In genomic region chr19:46634656-46635218, GRCh38 we compare ENCODE assay signal across 10 cellular contexts. TPM values are rescaled to one million over a fixed set of nuclear protein-coding genes. Genes with fewer than 3 reads are reported as not detected.
DNase-seq lines count a peak whose midpoint lies in the region; ATAC-seq and TF ChIP-seq lines count a peak whose summit lies in the region.
"Had no signal": no experiment of that assay in that cellular context is flagged by ENCODE, and none has a peak within 500 bp of the region (broad histone marks: within the 10 kb centered on the region; RNA-seq: fewer than 3 reads in every experiment).

No MANE protein-coding gene starts in this region.

- no peaks in the 10 kb centered on the region for H3K9me3 Mint-ChIP-seq in dendritic cell treated with granulocyte-macrophage colony-stimulating factor and Interleukin-4, amounts not matched to agents 40 ng/mL and 50 ng/mL, for 4 days

- H3F3A ChIP-seq in SK-N-SH (replicated peaks; ENCODE audit: insufficient read depth) = peaks cover 4% of the 10 kb centered on the region

- no peak overlapping the region for H3K27ac Mint-ChIP-seq in dendritic cell treated with granulocyte-macrophage colony-stimulating factor and Interleukin-4, amounts not matched to agents 40 ng/mL and 50 ng/mL, for 4 days

- no peaks in the 10 kb centered on the region for H3K36me3 Mint-ChIP-seq in dendritic cell treated with granulocyte-macrophage colony-stimulating factor and Interleukin-4, amounts not matched to agents 40 ng/mL and 50 ng/mL, for 4 days (ENCODE audit: low read depth)

- no peaks in the 10 kb centered on the region for H3K9me3 ChIP-seq in SK-N-SH
- H3K9me3 ChIP-seq in adrenal gland (replicated peaks in 1 of 3) = no peaks in the 10 kb centered on the region
- H3K9me3 ChIP-seq: tibial nerve had no signal

- 8% methylated on average over 19 of the region's 23 CpGs for WGBS in SK-N-SH (ENCODE audit: low lambda C conversion rate)
- WGBS in adrenal gland, 4 donors = 6 to 8% (median 8%) methylated on average over 21 to 23 of the region's 23 CpGs

- ATAC-seq in SK-N-SH treated with all-trans-retinoic acid at 6 μM for 48 hours (no peak), HG02840 (IDR thresholded peaks at IDR 0.05; ENCODE audit: low FRiP score, unreplicated experiment) (no peak), GM18505 (IDR thresholded peaks at IDR 0.05; ENCODE audit: unreplicated experiment) (no peak)

- TF ChIP-seq POLR2A in adrenal gland (IDR thresholded peaks at IDR 0.05) (no peak), GM18505 (IDR thresholded peaks at IDR 0.05; ENCODE audit: borderline replicate concordance, extremely low read depth, insufficient read depth, insufficient read length) (no peak)

- H3K27me3 ChIP-seq in SK-N-SH (ENCODE audit: insufficient read depth) (no peaks in the 10 kb centered on the region), adrenal gland (no peaks in the 10 kb centered on the region)

- no peak overlapping the region for H3K9ac ChIP-seq in SK-N-SH

- peaks cover 41% of the 10 kb centered on the region for H3K27me3 Mint-ChIP-seq in dendritic cell treated with granulocyte-macrophage colony-stimulating factor and Interleukin-4, amounts not matched to agents 40 ng/mL and 50 ng/mL, for 4 days

- H3K4me3 ChIP-seq in SK-N-SH (ENCODE audit: low read depth in 2 of 2, low read length in 1 of 2) = peak overlapping the region in 1 of 2 experiments; percentile 48; a peak in 2 of 4 replicates
- H3K4me3 ChIP-seq in skeletal muscle cell (ENCODE audit: low read depth, low read length) = peak overlapping the region; percentile 36
- peak overlapping the region in 1 of 4 donors; percentile 43 for H3K4me3 ChIP-seq in adrenal gland

- CTCF ChIA-PET in SK-N-SH (lab: Yijun Ruan, JAX) = interaction anchor here (0.5 to 8.3 kb wide), 3 partner anchors 8 to 27 kb away, joined by 3 to 106 read pairs (median 3); partner anchors contain the start of gene DACT3

- no peak for DNase-seq in SK-N-SH
- DNase-seq in NCI-H524 treated with DMSO at 0.1 percent for 48 hours (lab: John Stamatoyannopoulos, UW) = peak; percentile 27
- DNase-seq in skeletal muscle cell (ENCODE audit: low read depth) = no peak
- DNase-seq in adrenal gland = no peak

- H3K79me2 ChIP-seq in SK-N-SH (ENCODE audit: insufficient read depth) = no peaks in the 10 kb centered on the region

- TF ChIP-seq EP300 in SK-N-SH (IDR thresholded peaks at IDR 0.05; ENCODE audit: borderline replicate concordance in 1 of 2, low read depth in 1 of 2, low read length in 1 of 2) = no peak

- H3K4me3 Mint-ChIP-seq in dendritic cell treated with granulocyte-macrophage colony-stimulating factor and Interleukin-4, amounts not matched to agents 40 ng/mL and 50 ng/mL, for 4 days = peak overlapping the region; percentile 24

- TF ChIP-seq CTCF in SK-N-SH (IDR thresholded peaks at IDR 0.05) (no peak), adrenal gland (IDR thresholded peaks at IDR 0.05) (no peak)

- H3K27ac ChIP-seq in SK-N-SH (ENCODE audit: low read depth in 2 of 2, low read length in 1 of 2) (peak overlapping the region in 1 of 2 experiments; percentile 92; a peak in 2 of 4 replicates), adrenal gland (no peak overlapping the region)

- H3K9me2 ChIP-seq in SK-N-SH = no peaks in the 10 kb centered on the region

- H3K4me1 Mint-ChIP-seq in dendritic cell treated with granulocyte-macrophage colony-stimulating factor and Interleukin-4, amounts not matched to agents 40 ng/mL and 50 ng/mL, for 4 days (ENCODE audit: low read depth) = peaks cover 50% of the 10 kb centered on the region

- peak overlapping the region; percentile 74; the same call in 1 of the 2 replicates for H3K4me2 ChIP-seq in SK-N-SH

- no peak for TF ChIP-seq RAD21 in SK-N-SH (IDR thresholded peaks at IDR 0.05; ENCODE audit: low read length)

- intact Hi-C loops in dendritic cell treated with granulocyte-macrophage colony-stimulating factor and Interleukin-4, amounts not matched to agents 40 ng/mL and 50 ng/mL, for 4 days (cut with micrococcal nuclease) = loop anchor here (1.0 kb wide), 1 partner anchor 27 kb away; the partner anchor contains the start of gene DACT3
- intact Hi-C loops in adrenal gland (cut with DNase I) = no loop called here

- POLR2A ChIA-PET in SK-N-SH (lab: Yijun Ruan, JAX) = interaction anchor here (1.3 to 9.6 kb wide), 4 partner anchors 13 to 26 kb away, joined by 4 to 100 read pairs (median 18); partner anchors contain the start of gene DACT3

- H2AFZ ChIP-seq in SK-N-SH (ENCODE audit: low read depth) = peak overlapping the region; percentile 68; the same call in 1 of the 2 replicates

- H4K20me1 ChIP-seq in SK-N-SH (ENCODE audit: insufficient read depth) = no peaks in the 10 kb centered on the region

- H3K36me3 ChIP-seq in SK-N-SH (replicated peaks in 1 of 2; ENCODE audit: control insufficient read depth in 1 of 2, insufficient read depth in 2 of 2, low read length in 1 of 2) (no peaks in the 10 kb centered on the region), adrenal gland (replicated peaks in 1 of 2) (no peaks in the 10 kb centered on the region)
- H3K36me3 ChIP-seq: tibial nerve had no signal

- H3K4me1 ChIP-seq in SK-N-SH (ENCODE audit: control insufficient read depth in 1 of 2, insufficient read depth in 2 of 2, low read depth in 1 of 2, low read length in 1 of 2) (peaks cover 17 to 53% of the 10 kb centered on the region in 2 experiments), adrenal gland (replicated peaks in 1 of 2) (peaks cover 6 to 34% of the 10 kb centered on the region in 2 donors)

TF ChIP-seq in SK-N-SH, 30 proteins besides CTCF, POLR2A, EP300 and RAD21:
- no peak for TF ChIP-seq RFX5 (IDR thresholded peaks at IDR 0.05; ENCODE audit: low read length)

TF ChIP-seq in SK-N-SH treated with all-trans-retinoic acid at 6 μM for 48 hours, 23 proteins besides CTCF, POLR2A, EP300 and RAD21:
- TF ChIP-seq CREB5 (CRISPR knock-in tag; IDR thresholded peaks at IDR 0.05; ENCODE audit: low read depth) (no peak), ZNF8 (CRISPR knock-in tag; IDR thresholded peaks at IDR 0.05) (no peak), OSR1 (CRISPR knock-in tag; IDR thresholded peaks at IDR 0.05) (no peak), ZNF70 (CRISPR knock-in tag; IDR thresholded peaks at IDR 0.05) (no peak), POU6F1 (CRISPR knock-in tag; IDR thresholded peaks at IDR 0.05; ENCODE audit: borderline replicate concordance, low read depth) (no peak), ZFP30 (CRISPR knock-in tag; IDR thresholded peaks at IDR 0.05) (no peak), ZC3H10 (CRISPR knock-in tag; IDR thresholded peaks at IDR 0.05) (no peak)

RNA-seq across cellular contexts. Expression of gene GNG8, which starts 1.3 kb away (rescaled TPM):
- polyA plus RNA-seq in SK-N-SH (2012; rRNA removed) = not detected in 2 replicates
- polyA plus RNA-seq in SK-N-SH (2012; cell fraction: cytosol; rRNA removed) = not detected in 2 replicates
- not detected in 2 replicates for polyA plus RNA-seq in SK-N-SH (2012; cell fraction: nucleus; rRNA removed)
- 1 to 10 TPM in 1 of 8 donors, not detected in 7; 3.9 TPM for total RNA-seq in adrenal gland
- polyA plus RNA-seq in adrenal gland = not detected
- total RNA-seq: tibial nerve had no signal
- polyA plus RNA-seq: AG04450 had no signal

RNA-seq across cellular contexts. Expression of gene PTGIR, which starts 9.8 kb away (rescaled TPM):
- polyA plus RNA-seq in SK-N-SH (2012; rRNA removed) = 2.5 and 3.3 TPM in 2 replicates
- polyA plus RNA-seq in SK-N-SH (2012; cell fraction: cytosol; rRNA removed) = 1.0 and 1.6 TPM in 2 replicates
- polyA plus RNA-seq in SK-N-SH (2012; cell fraction: nucleus; rRNA removed) = 9.5 and 11.9 TPM in 2 replicates
- 10 to 100 TPM in 4 of 8 donors, 1 to 10 TPM in 4; 3.8 to 24.8 (median 9.8) TPM for total RNA-seq in adrenal gland
- 10 to 100 TPM in 2 of 3 donors, 1 to 10 TPM in 1; 2.5 to 21.1 (median 11.6) TPM for polyA plus RNA-seq in adrenal gland

RNA-seq across cellular contexts. Expression of gene DACT3, which starts 26.2 kb away (rescaled TPM):
- polyA plus RNA-seq in SK-N-SH (2012; rRNA removed) = 9.5 and 10.6 TPM in 2 replicates
- 6.9 and 8.6 TPM in 2 replicates for polyA plus RNA-seq in SK-N-SH (2012; cell fraction: cytosol; rRNA removed)
- 7.0 and 8.3 TPM in 2 replicates for polyA plus RNA-seq in SK-N-SH (2012; cell fraction: nucleus; rRNA removed)
- 1 to 10 TPM; 1.7 to 9.8 (median 4.4) TPM for total RNA-seq in adrenal gland
- polyA plus RNA-seq in adrenal gland = 1 to 10 TPM; 2.3 to 3.8 (median 2.6) TPM

RNA-seq across cellular contexts. Expression of gene CALM3, which starts 33.6 kb away (rescaled TPM):
- polyA plus RNA-seq in SK-N-SH (2012; rRNA removed) (445 and 495 TPM in 2 replicates), adrenal gland (100 to 1,000 TPM; 219 to 579 (median 372) TPM)
- 552 and 634 TPM in 2 replicates for polyA plus RNA-seq in SK-N-SH (2012; cell fraction: cytosol; rRNA removed)
- 207 and 230 TPM in 2 replicates for polyA plus RNA-seq in SK-N-SH (2012; cell fraction: nucleus; rRNA removed)
- 100 to 1,000 TPM; 177 to 334 (median 278) TPM for total RNA-seq in adrenal gland
